In the genomic region with DNA sequence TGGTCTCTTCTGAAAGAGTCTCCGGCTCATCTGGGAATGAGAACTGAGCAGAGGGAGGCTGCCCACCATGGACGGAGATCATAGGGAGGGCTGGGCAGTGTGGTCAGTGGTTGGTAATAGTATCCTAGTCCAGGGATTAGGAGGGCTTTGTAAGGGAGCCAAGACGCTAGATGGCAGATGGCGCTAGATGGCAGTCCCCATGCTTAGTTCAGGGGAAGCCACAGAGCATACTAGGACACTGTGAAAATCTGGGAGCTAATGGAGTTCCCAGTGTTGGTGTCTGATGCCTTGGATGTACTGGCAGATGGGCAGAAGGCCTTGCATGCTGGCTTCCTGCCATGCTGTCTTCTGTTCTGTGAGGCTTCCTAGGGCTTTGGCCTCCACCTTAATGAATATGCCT, we compare ENCODE assay signal across 27 cellular contexts. TPM values are rescaled to one million over a fixed set of nuclear protein-coding genes. Genes with fewer than 3 reads are reported as not detected.
DNase-seq lines count a peak whose midpoint lies in the region; ATAC-seq and TF ChIP-seq lines count a peak whose summit lies in the region.
"Had no signal": no experiment of that assay in that cellular context is flagged by ENCODE, and none has a peak within 500 bp of the region (broad histone marks: within the 10 kb centered on the region; RNA-seq: fewer than 3 reads in every experiment).

No MANE protein-coding gene starts in this region.

- H3K4me2 ChIP-seq in GM23338 = no peak overlapping the region

- H3F3A ChIP-seq in GM23338 (replicated peaks; ENCODE audit: low read depth) = no peaks in the 10 kb centered on the region

- peak in 1 of 2 experiments; percentile 27; a peak in 1 of 4 replicates for TF ChIP-seq CTCF in GM23338 (conservative IDR thresholded peaks at IDR 0.05; ENCODE audit: low read depth in 2 of 2)
- no peak for TF ChIP-seq CTCF in CD4-positive, alpha-beta T cell (IDR thresholded peaks at IDR 0.05)

- no peaks in the 10 kb centered on the region for H3K36me3 Mint-ChIP-seq in GM23338 (ENCODE audit: low read depth)
- no peaks in the 10 kb centered on the region for H3K36me3 Mint-ChIP-seq in CD4-positive, alpha-beta T cell (ENCODE audit: low read depth)
- H3K36me3 Mint-ChIP-seq: activated naive CD4-positive, alpha-beta T cell treated with anti-CD3 and anti-CD28 coated beads, Interleukin-2, amount 50 U/mL, for 72 hours; naive thymus-derived CD8-positive, alpha-beta T cell; stimulated activated effector memory CD8-positive, alpha-beta T cell treated with anti-CD3 and anti-CD28 coated beads, Interleukin-12 subunit alpha, Interleukin-12 subunit beta, amount 100 ng/mL, for 72 hours had no signal

- no peaks in the 10 kb centered on the region for H4K20me1 ChIP-seq in GM23338 (replicated peaks; ENCODE audit: insufficient read depth)

- H3K4me3 ChIP-seq in GM23338 = no peak overlapping the region
- H3K4me3 ChIP-seq: cardiac muscle cell, left ventricle myocardium inferior, MG63 had no signal

- H3K4me1 ChIP-seq in GM23338 (ENCODE audit: insufficient read depth) = no peaks in the 10 kb centered on the region
- H3K4me1 ChIP-seq: left ventricle myocardium inferior had no signal

- H2AFZ ChIP-seq in GM23338 = 0 out of 2 replicates have a peak overlapping the region, but pooled peaks have one; percentile 14

- DNase-seq in GM23338 (ENCODE audit: low spot score) (no peak), NCI-H82 treated with DMSO at 0.1 percent for 48 hours (lab: John Stamatoyannopoulos, UW; ENCODE audit: unreplicated experiment) (peak; percentile 34), globus pallidus (ENCODE audit: low spot score) (peak; percentile 77), pons (ENCODE audit: low spot score) (peak; percentile 84), NCI-H748 (lab: John Stamatoyannopoulos, UW; ENCODE audit: unreplicated experiment) (no peak), SHP77 treated with DMSO at 0.1 percent for 48 hours (lab: John Stamatoyannopoulos, UW) (no peak)
- no peak for DNase-seq in CD4-positive, alpha-beta T cell
- DNase-seq: ACHN; activated CD4-positive, alpha-beta T cell treated with anti-CD3 and anti-CD28 coated beads for 1 hour; activated CD8-positive, alpha-beta T cell treated with anti-CD3 and anti-CD28 coated beads, Interleukin-2, amount 10 ng/mL, durations not matched to agents 7 days and 5 days; dermis blood vessel endothelial cell; GOT3; HFFc6; KBM-7; left ventricle myocardium inferior; MG63; naive thymus-derived CD8-positive, alpha-beta T cell; NCI-H1417; NCI-H510A; right cardiac atrium; stimulated activated CD4-positive, alpha-beta T cell treated with anti-CD3 and anti-CD28 coated beads, Interleukin-4, amount 100 ng/mL, for 1 hour had no signal

- CTCF ChIA-PET in CD4-positive, alpha-beta T cell (lab: Charles Lee) = no interaction called here

- H3K4me3 Mint-ChIP-seq in GM23338 = no peak overlapping the region
- no peak overlapping the region for H3K4me3 Mint-ChIP-seq in CD4-positive, alpha-beta T cell
- H3K4me3 Mint-ChIP-seq: activated CD8-positive, alpha-beta T cell treated with anti-CD3 and anti-CD28 coated beads, Interleukin-2, amount 10 ng/mL, durations not matched to agents 7 days and 5 days; HFFc6; naive thymus-derived CD8-positive, alpha-beta T cell; stimulated activated effector memory CD8-positive, alpha-beta T cell treated with anti-CD3 and anti-CD28 coated beads, Interleukin-12 subunit alpha, Interleukin-12 subunit beta, amount 100 ng/mL, for 72 hours; T-helper 1 cell treated with Interleukin-12 subunit alpha and Interleukin-12 subunit beta and Interleukin-4 antibody, amounts not matched to agents 30 μg/mL and 1 μg/mL, for 36 hours had no signal

- H3K27ac ChIP-seq in GM23338 (ENCODE audit: low read depth) = no peak overlapping the region
- H3K27ac ChIP-seq in CD4-positive, alpha-beta T cell (ENCODE audit: low read depth, low read length) = no peak overlapping the region
- H3K27ac ChIP-seq: cardiac muscle cell, left ventricle myocardium inferior had no signal

- no peaks in the 10 kb centered on the region for H3K36me3 ChIP-seq in GM23338 (ENCODE audit: insufficient read depth)
- H3K36me3 ChIP-seq: cardiac muscle cell, left ventricle myocardium inferior, MG63 had no signal

- POLR2A ChIA-PET in CD4-positive, alpha-beta T cell (lab: Charles Lee) = no interaction called here

- ATAC-seq in GM23338 (no peak), GM18519 (IDR thresholded peaks at IDR 0.05; ENCODE audit: low FRiP score, unreplicated experiment) (no peak)
- ATAC-seq in CD4-positive, alpha-beta T cell (ENCODE audit: poor library complexity) = no peak
- ATAC-seq: activated CD8-positive, alpha-beta T cell treated with anti-CD3 and anti-CD28 coated beads, Interleukin-2, amount 10 ng/mL, durations not matched to agents 7 days and 5 days; activated naive CD4-positive, alpha-beta T cell treated with anti-CD3 and anti-CD28 coated beads, Interleukin-2, amount 50 U/mL, for 72 hours; naive thymus-derived CD8-positive, alpha-beta T cell; right cardiac atrium; stimulated activated effector memory CD8-positive, alpha-beta T cell treated with anti-CD3 and anti-CD28 coated beads, Interleukin-12 subunit alpha, Interleukin-12 subunit beta, amount 100 ng/mL, for 72 hours had no signal

- H3K9me2 ChIP-seq in GM23338 (ENCODE audit: insufficient read depth) = peaks cover 14% of the 10 kb centered on the region; the same call in 1 of the 2 replicates

- H3K27me3 Mint-ChIP-seq in GM23338 (ENCODE audit: insufficient read depth, low read depth, poor library complexity) = peaks cover 8% of the 10 kb centered on the region
- H3K27me3 Mint-ChIP-seq in CD4-positive, alpha-beta T cell = peaks cover 48% of the 10 kb centered on the region

- intact Hi-C loops in CD4-positive, alpha-beta T cell (cut with DNase I, micrococcal nuclease) = no loop called here

- no peaks in the 10 kb centered on the region for H3K4me1 Mint-ChIP-seq in GM23338
- H3K4me1 Mint-ChIP-seq in CD4-positive, alpha-beta T cell (ENCODE audit: low read depth) = no peaks in the 10 kb centered on the region
- H3K4me1 Mint-ChIP-seq: naive thymus-derived CD8-positive, alpha-beta T cell; stimulated activated effector memory CD8-positive, alpha-beta T cell treated with anti-CD3 and anti-CD28 coated beads, Interleukin-12 subunit alpha, Interleukin-12 subunit beta, amount 100 ng/mL, for 72 hours had no signal

- no peaks in the 10 kb centered on the region for H3K79me2 ChIP-seq in GM23338 (replicated peaks; ENCODE audit: insufficient read depth)

- H3K9me3 ChIP-seq in CD4-positive, alpha-beta T cell (ENCODE audit: control insufficient read depth, low read length) = no peaks in the 10 kb centered on the region
- H3K9me3 ChIP-seq: left ventricle myocardium inferior, MG63 had no signal

- no peak overlapping the region for H3K27ac Mint-ChIP-seq in GM23338
- no peak overlapping the region for H3K27ac Mint-ChIP-seq in CD4-positive, alpha-beta T cell
- H3K27ac Mint-ChIP-seq: activated CD8-positive, alpha-beta T cell treated with anti-CD3 and anti-CD28 coated beads, Interleukin-2, amount 10 ng/mL, durations not matched to agents 7 days and 5 days; activated naive CD4-positive, alpha-beta T cell treated with anti-CD3 and anti-CD28 coated beads, Interleukin-2, amount 50 U/mL, for 72 hours; activated T-helper 2 cell treated with anti-CD3 and anti-CD28 coated beads, Interferon-gamma antibody, Interleukin-2, Interleukin-4, amounts not matched to agents 10 μg/mL and 5 μg/mL and 100 μg/mL, durations not matched to agents 14 hours and 24 hours and 36 hours; HFFc6; stimulated activated effector memory CD8-positive, alpha-beta T cell treated with anti-CD3 and anti-CD28 coated beads, Interleukin-12 subunit alpha, Interleukin-12 subunit beta, amount 100 ng/mL, for 72 hours; T-helper 1 cell treated with Interleukin-12 subunit alpha and Interleukin-12 subunit beta and Interleukin-4 antibody, amounts not matched to agents 30 μg/mL and 1 μg/mL, for 36 hours had no signal

- H3K27me3 ChIP-seq in GM23338 (ENCODE audit: insufficient read depth) = no peaks in the 10 kb centered on the region
- peaks cover 7% of the 10 kb centered on the region for H3K27me3 ChIP-seq in CD4-positive, alpha-beta T cell (ENCODE audit: control insufficient read depth, insufficient read depth, low read length)
- H3K27me3 ChIP-seq: cardiac muscle cell, MG63 had no signal

- no peaks in the 10 kb centered on the region for H3K9me3 Mint-ChIP-seq in GM23338
- peaks cover 2% of the 10 kb centered on the region for H3K9me3 Mint-ChIP-seq in CD4-positive, alpha-beta T cell
- H3K9me3 Mint-ChIP-seq: activated naive CD4-positive, alpha-beta T cell treated with anti-CD3 and anti-CD28 coated beads, Interleukin-2, amount 50 U/mL, for 72 hours; activated T-helper 2 cell treated with anti-CD3 and anti-CD28 coated beads, Interferon-gamma antibody, Interleukin-2, Interleukin-4, amounts not matched to agents 10 μg/mL and 5 μg/mL and 100 μg/mL, durations not matched to agents 14 hours and 24 hours and 36 hours; stimulated activated effector memory CD8-positive, alpha-beta T cell treated with anti-CD3 and anti-CD28 coated beads, Interleukin-12 subunit alpha, Interleukin-12 subunit beta, amount 100 ng/mL, for 72 hours; T-helper 1 cell treated with Interleukin-12 subunit alpha and Interleukin-12 subunit beta and Interleukin-4 antibody, amounts not matched to agents 30 μg/mL and 1 μg/mL, for 36 hours had no signal

TF ChIP-seq in GM23338, 12 proteins besides CTCF, POLR2A, EP300 and RAD21:
- TF ChIP-seq JUNB (IDR thresholded peaks at IDR 0.05; ENCODE audit: unreplicated experiment) (no peak), EZH2 (IDR thresholded peaks at IDR 0.05; ENCODE audit: low read depth, unreplicated experiment) (no peak), CREB1 (CRISPR knock-in tag; IDR thresholded peaks at IDR 0.05; ENCODE audit: low read depth) (no peak)

RNA-seq across cellular contexts. Expression of a gene that starts 21.7 kb away (rescaled TPM):
- 2.5 and 4.9 TPM in 2 replicates for total RNA-seq in GM23338 (2014; rRNA removed; shearing (Covaris generic))
- 1.4 and 2.2 TPM in 2 replicates for polyA plus RNA-seq in GM23338 (2016; fragmentation: Nextera tagmentation; extraction: Ambion mirVana)
- not detected for total RNA-seq in CD4-positive, alpha-beta T cell
- total RNA-seq: activated CD8-positive, alpha-beta T cell treated with anti-CD3 and anti-CD28 coated beads, Interleukin-2, amount 10 ng/mL, durations not matched to agents 7 days and 5 days; activated naive CD4-positive, alpha-beta T cell treated with anti-CD3 and anti-CD28 coated beads, Interleukin-2, amount 50 U/mL, for 72 hours; activated T-helper 2 cell treated with anti-CD3 and anti-CD28 coated beads, Interferon-gamma antibody, Interleukin-2, Interleukin-4, amounts not matched to agents 10 μg/mL and 5 μg/mL and 100 μg/mL, durations not matched to agents 14 hours and 24 hours and 36 hours; naive thymus-derived CD8-positive, alpha-beta T cell had no signal
- polyA plus RNA-seq: naive thymus-derived CD8-positive, alpha-beta T cell had no signal

RNA-seq across cellular contexts. Expression of a gene that starts 45.3 kb away (rescaled TPM):
- total RNA-seq in GM23338 (2014; rRNA removed; shearing (Covaris generic)) = 0.87 and 1.7 TPM in 2 replicates
- 1.7 and 2.0 TPM in 2 replicates for polyA plus RNA-seq in GM23338 (2016; fragmentation: Nextera tagmentation; extraction: Ambion mirVana)
- not detected for total RNA-seq in CD4-positive, alpha-beta T cell
- total RNA-seq: activated CD8-positive, alpha-beta T cell treated with anti-CD3 and anti-CD28 coated beads, Interleukin-2, amount 10 ng/mL, durations not matched to agents 7 days and 5 days; dermis blood vessel endothelial cell; HFFc6; naive thymus-derived CD8-positive, alpha-beta T cell had no signal

Comparison
In these comparisons a context has a peak if more than half of its experiments do, and no peak if none do; other contexts are left out.
1. DNase-seq: peak in NCI-H82 treated with DMSO at 0.1 percent for 48 hours (single experiment), globus pallidus (single experiment) and pons (single experiment); none in GM23338 (single experiment), CD4-positive, alpha-beta T cell (0 of 10), NCI-H748 (single experiment) and SHP77 treated with DMSO at 0.1 percent for 48 hours (single experiment).